8 cellular contexts compared by ENCODE assay signal in the genomic region with DNA sequence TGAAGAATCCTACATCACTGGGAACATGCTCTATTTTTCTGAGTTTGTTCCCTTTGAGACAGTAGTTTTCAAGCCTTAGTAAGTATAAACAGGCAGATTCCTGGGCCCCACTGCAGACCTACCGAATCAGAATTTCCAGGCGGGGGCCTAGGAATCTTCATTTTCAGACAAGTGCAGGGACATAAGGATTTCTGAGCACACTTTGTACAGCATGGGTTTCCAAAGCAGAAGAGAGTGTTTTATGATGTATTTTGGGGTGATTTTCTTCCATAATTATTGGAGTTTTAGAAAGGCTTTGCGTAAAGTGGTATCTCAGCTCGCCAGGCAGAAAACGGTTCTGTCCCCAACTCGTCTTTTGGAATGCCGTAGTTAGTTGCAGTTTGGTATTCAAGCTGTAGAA. TPM values are rescaled to one million over a fixed set of nuclear protein-coding genes. Genes with fewer than 3 reads are reported as not detected.
DNase-seq lines count a peak whose midpoint lies in the region; ATAC-seq and TF ChIP-seq lines count a peak whose summit lies in the region.
"Not testable (repeated sequence)": the region's sequence is repeated elsewhere in the genome, so short reads cannot be mapped to it uniquely, and the experiment has no call there.

No MANE protein-coding gene starts in this region.

- H3K27ac ChIP-seq in CD4-positive, alpha-beta memory T cell (ENCODE audit: low read depth, low read length): peak overlapping the region; percentile 15
- not testable (repeated sequence) for H3K27ac ChIP-seq in HUES6 (ENCODE audit: low read depth, low read length); SJCRH30
- peak overlapping the region; percentile 25 for H3K27ac ChIP-seq in naive thymus-derived CD4-positive, alpha-beta T cell (ENCODE audit: low read depth, low read length)
- peak overlapping the region; percentile 25 for H3K27ac ChIP-seq in smooth muscle cell (ENCODE audit: low read depth)

- WGBS in smooth muscle cell (ENCODE audit: low lambda C conversion rate): 65% methylated on average over 7 of the region's 7 CpGs

- not testable (repeated sequence) for TF ChIP-seq CTCF in choroid plexus epithelial cell (conservative IDR thresholded peaks at IDR 0.05; ENCODE audit: low read depth, low read length); glutamatergic neuron (IDR thresholded peaks at IDR 0.05; ENCODE audit: partially characterized antibody, unreplicated experiment); smooth muscle cell (IDR thresholded peaks at IDR 0.05; ENCODE audit: borderline replicate concordance, insufficient read depth, poor library complexity, severe bottlenecking)

- not testable (repeated sequence) for H3K9ac ChIP-seq in HUES6 (ENCODE audit: low read length)
- peak overlapping the region; percentile 33 for H3K9ac ChIP-seq in smooth muscle cell (ENCODE audit: low read depth)

- peak overlapping the region; percentile 81 for H3K4me2 ChIP-seq in smooth muscle cell

- peaks cover 13 to 27% of the 10 kb centered on the region in 2 donors for H3K36me3 Mint-ChIP-seq in CD4-positive, alpha-beta memory T cell
- H3K36me3 Mint-ChIP-seq in activated T-helper 17 cell treated with anti-CD3 and anti-CD28 coated beads, Interleukin-2, amount 50 U/mL, for 72 hours (ENCODE audit: low read depth): peaks cover 46% of the 10 kb centered on the region
- H3K36me3 Mint-ChIP-seq in glutamatergic neuron (ENCODE audit: unreplicated experiment): not testable (repeated sequence)
- H3K36me3 Mint-ChIP-seq in naive thymus-derived CD4-positive, alpha-beta T cell: peaks cover 4 to 22% (median 13%) of the 10 kb centered on the region in 5 donors

- not testable (repeated sequence) for H3K36me3 ChIP-seq in CD4-positive, alpha-beta memory T cell (ENCODE audit: insufficient read depth, low read length); naive thymus-derived CD4-positive, alpha-beta T cell (ENCODE audit: control insufficient read depth in 2 of 3, insufficient read depth in 3 of 3, low read length in 3 of 3); smooth muscle cell (ENCODE audit: low read depth)
- H3K36me3 ChIP-seq in HUES6 (ENCODE audit: control insufficient read depth, insufficient read depth, low read length): peaks cover 23% of the 10 kb centered on the region
- H3K36me3 ChIP-seq in SJCRH30: peaks cover 16% of the 10 kb centered on the region

- H3K4me3 Mint-ChIP-seq in CD4-positive, alpha-beta memory T cell: peak overlapping the region; percentile 39 to 84 (median 70)
- peak overlapping the region; percentile 86 for H3K4me3 Mint-ChIP-seq in activated T-helper 17 cell treated with anti-CD3 and anti-CD28 coated beads, Interleukin-2, amount 50 U/mL, for 72 hours
- peak overlapping the region; percentile 90 for H3K4me3 Mint-ChIP-seq in glutamatergic neuron (ENCODE audit: unreplicated experiment)
- peak overlapping the region; percentile 47 to 83 (median 69) for H3K4me3 Mint-ChIP-seq in naive thymus-derived CD4-positive, alpha-beta T cell

- CTCF ChIA-PET in CD4-positive, alpha-beta memory T cell (lab: Charles Lee; ENCODE audit: partially characterized antibody); naive thymus-derived CD4-positive, alpha-beta T cell (lab: Charles Lee): not testable (repeated sequence)

- H3F3A ChIP-seq in smooth muscle cell (ENCODE audit: low read depth): not testable (repeated sequence)

- peaks cover 27 to 44% (median 35%) of the 10 kb centered on the region in 4 donors for H3K4me1 Mint-ChIP-seq in CD4-positive, alpha-beta memory T cell
- peaks cover 29% of the 10 kb centered on the region for H3K4me1 Mint-ChIP-seq in activated T-helper 17 cell treated with anti-CD3 and anti-CD28 coated beads, Interleukin-2, amount 50 U/mL, for 72 hours
- H3K4me1 Mint-ChIP-seq in glutamatergic neuron (ENCODE audit: low read depth, unreplicated experiment): peaks cover 35% of the 10 kb centered on the region
- peaks cover 26 to 53% (median 42%) of the 10 kb centered on the region in 7 donors for H3K4me1 Mint-ChIP-seq in naive thymus-derived CD4-positive, alpha-beta T cell

- H3K9me3 Mint-ChIP-seq in CD4-positive, alpha-beta memory T cell; activated T-helper 17 cell treated with anti-CD3 and anti-CD28 coated beads, Interleukin-2, amount 50 U/mL, for 72 hours; glutamatergic neuron (ENCODE audit: unreplicated experiment); naive thymus-derived CD4-positive, alpha-beta T cell: not testable (repeated sequence)

- peak overlapping the region in 6 of 7 donors; percentile 35 to 91 (median 62) for H3K27ac Mint-ChIP-seq in CD4-positive, alpha-beta memory T cell
- H3K27ac Mint-ChIP-seq in activated T-helper 17 cell treated with anti-CD3 and anti-CD28 coated beads, Interleukin-2, amount 50 U/mL, for 72 hours: peak overlapping the region; percentile 69
- H3K27ac Mint-ChIP-seq in glutamatergic neuron (ENCODE audit: unreplicated experiment): peak overlapping the region; percentile 24
- peak overlapping the region in 7 of 9 donors; percentile 40 to 89 (median 59) for H3K27ac Mint-ChIP-seq in naive thymus-derived CD4-positive, alpha-beta T cell

- not testable (repeated sequence) for DNase-seq in CD4-positive, alpha-beta memory T cell; SJCRH30; choroid plexus epithelial cell (ENCODE audit: low read depth); glutamatergic neuron; naive thymus-derived CD4-positive, alpha-beta T cell; smooth muscle cell (lab: John Stamatoyannopoulos, UW; ENCODE audit: unreplicated experiment)

- H2AFZ ChIP-seq in smooth muscle cell (ENCODE audit: low read depth): not testable (repeated sequence)

- H3K4me3 ChIP-seq in CD4-positive, alpha-beta memory T cell (ENCODE audit: low read length in 2 of 2); naive thymus-derived CD4-positive, alpha-beta T cell (ENCODE audit: low read length): not testable (repeated sequence)
- H3K4me3 ChIP-seq in HUES6 (ENCODE audit: low read depth, low read length) (peak overlapping the region; percentile 44), SJCRH30 (peak overlapping the region; percentile 17; the same call in 1 of the 2 replicates), choroid plexus epithelial cell (ENCODE audit: low read depth, low read length) (peak overlapping the region; percentile 3), smooth muscle cell (peak overlapping the region; percentile 37)

- H3K27me3 ChIP-seq in CD4-positive, alpha-beta memory T cell (ENCODE audit: insufficient read depth, low read length); HUES6 (ENCODE audit: control insufficient read depth, insufficient read depth, low read length); SJCRH30; naive thymus-derived CD4-positive, alpha-beta T cell (ENCODE audit: control insufficient read depth in 2 of 2, insufficient read depth in 2 of 2, low read length in 2 of 2); smooth muscle cell (ENCODE audit: low read depth): not testable (repeated sequence)

- ATAC-seq in activated T-helper 17 cell treated with anti-CD3 and anti-CD28 coated beads, Interleukin-2, amount 50 U/mL, for 72 hours (replicated peaks); naive thymus-derived CD4-positive, alpha-beta T cell: not testable (repeated sequence)

- peaks cover 51% of the 10 kb centered on the region for H4K20me1 ChIP-seq in smooth muscle cell (ENCODE audit: low read depth)

- POLR2A ChIA-PET in CD4-positive, alpha-beta memory T cell (lab: Charles Lee; ENCODE audit: partially characterized antibody); naive thymus-derived CD4-positive, alpha-beta T cell (lab: Charles Lee): not testable (repeated sequence)

- not testable (repeated sequence) for H3K9me3 ChIP-seq in CD4-positive, alpha-beta memory T cell (ENCODE audit: control insufficient read depth in 1 of 2, low read length in 2 of 2); HUES6 (ENCODE audit: control insufficient read depth, insufficient read depth, low read depth, low read length); SJCRH30 (replicated peaks); naive thymus-derived CD4-positive, alpha-beta T cell (ENCODE audit: control insufficient read depth in 2 of 3, low read length in 3 of 3); smooth muscle cell (replicated peaks; ENCODE audit: low read depth)

- H3K4me1 ChIP-seq in CD4-positive, alpha-beta memory T cell (ENCODE audit: insufficient read depth, low read length): peaks cover 37% of the 10 kb centered on the region
- H3K4me1 ChIP-seq in HUES6 (ENCODE audit: control insufficient read depth, insufficient read depth, low read length) (peaks cover 14% of the 10 kb centered on the region; the same call in 1 of the 2 replicates), smooth muscle cell (ENCODE audit: low read depth) (peaks cover 35% of the 10 kb centered on the region)
- H3K4me1 ChIP-seq in SJCRH30: not testable (repeated sequence)
- H3K4me1 ChIP-seq in naive thymus-derived CD4-positive, alpha-beta T cell (ENCODE audit: control insufficient read depth in 2 of 2, insufficient read depth in 2 of 2, low read length in 2 of 2): peaks cover 24% of the 10 kb centered on the region in 2 donors

- intact Hi-C loops in CD4-positive, alpha-beta memory T cell (cut with micrococcal nuclease): loop anchor here (5.0 kb wide), 1 partner anchor 871 kb away; no protein-coding TSS in a partner anchor
- intact Hi-C loops in naive thymus-derived CD4-positive, alpha-beta T cell (cut with micrococcal nuclease): loop anchor here in 1 of 2 donors (5.0 kb wide), 2 partner anchors 189 to 549 kb away; no protein-coding TSS in a partner anchor

- H3K79me2 ChIP-seq in smooth muscle cell (ENCODE audit: low read depth): peaks cover 51% of the 10 kb centered on the region

- H3K27me3 Mint-ChIP-seq in CD4-positive, alpha-beta memory T cell; activated T-helper 17 cell treated with anti-CD3 and anti-CD28 coated beads, Interleukin-2, amount 50 U/mL, for 72 hours; glutamatergic neuron (ENCODE audit: unreplicated experiment); naive thymus-derived CD4-positive, alpha-beta T cell: not testable (repeated sequence)

RNA-seq across cellular contexts. Expression of a gene that starts 1.4 kb away (rescaled TPM):
- 10 to 100 TPM; 83.0 to 97.7 TPM for total RNA-seq in CD4-positive, alpha-beta memory T cell
- polyA plus RNA-seq in CD4-positive, alpha-beta memory T cell: 10 to 100 TPM; 26.1 to 26.4 TPM
- 33.0 and 40.3 TPM in 2 replicates for total RNA-seq in SJCRH30 (2014; rRNA removed; shearing (Covaris generic))
- total RNA-seq in activated T-helper 17 cell treated with anti-CD3 and anti-CD28 coated beads, Interleukin-2, amount 50 U/mL, for 72 hours: 10 to 100 TPM; 58.8 to 65.7 TPM
- 79.6 TPM for total RNA-seq in glutamatergic neuron (ENCODE audit: unreplicated experiment)
- 100 to 1,000 TPM in 2 of 5 experiments, 10 to 100 TPM in 3; 63.4 to 116 (median 96.6) TPM for total RNA-seq in naive thymus-derived CD4-positive, alpha-beta T cell
- 10 to 100 TPM; 29.8 to 35.6 TPM for polyA plus RNA-seq in naive thymus-derived CD4-positive, alpha-beta T cell
- total RNA-seq in smooth muscle cell: 76.5 and 87.8 TPM in 2 replicates
- 21.1 and 23.6 TPM in 2 replicates for polyA plus RNA-seq in smooth muscle cell

RNA-seq across cellular contexts. Expression of a gene that starts 44.9 kb away (rescaled TPM):
- total RNA-seq in CD4-positive, alpha-beta memory T cell: 10 to 100 TPM; 20.4 to 20.7 TPM
- polyA plus RNA-seq in CD4-positive, alpha-beta memory T cell: 10 to 100 TPM in 1 of 2 donors, 1 to 10 TPM in 1; 4.9 to 10.4 TPM
- total RNA-seq in SJCRH30 (2014; rRNA removed; shearing (Covaris generic)): 20.9 and 25.0 TPM in 2 replicates
- total RNA-seq in activated T-helper 17 cell treated with anti-CD3 and anti-CD28 coated beads, Interleukin-2, amount 50 U/mL, for 72 hours: 10 to 100 TPM; 13.9 to 18.3 TPM
- total RNA-seq in glutamatergic neuron (ENCODE audit: unreplicated experiment) (31.3 TPM), smooth muscle cell (13.1 and 19.7 TPM in 2 replicates)
- total RNA-seq in naive thymus-derived CD4-positive, alpha-beta T cell: 10 to 100 TPM; 13.5 to 21.5 (median 16.0) TPM
- polyA plus RNA-seq in naive thymus-derived CD4-positive, alpha-beta T cell: 1 to 10 TPM; 7.9 to 9.6 TPM
- polyA plus RNA-seq in smooth muscle cell: 10.1 and 14.7 TPM in 2 replicates
